ENCODE assay signal across 20 cellular contexts in genomic region chr1:11376981-11377583, GRCh38.
DNase-seq lines count a peak whose midpoint lies in the region; TF ChIP-seq lines count a peak whose summit lies in the region.
"Had no signal": no experiment of that assay in that cellular context is flagged by ENCODE, and none has a peak within 500 bp of the region (broad histone marks: within the 10 kb centered on the region; RNA-seq: fewer than 3 reads in every experiment).

No MANE protein-coding gene starts in this region.

- no peak overlapping the region for H4K91ac ChIP-seq in neuronal stem cell (ENCODE audit: low read depth, low read length, poor library complexity)

- H3K18ac ChIP-seq in neuronal stem cell (ENCODE audit: low read length), result peak overlapping the region; percentile 20

- no peak overlapping the region for H3K4ac ChIP-seq in neuronal stem cell (ENCODE audit: low read length)

- TF ChIP-seq CTCF in WERI-Rb-1 (IDR thresholded peaks at IDR 0.05; ENCODE audit: low read depth, low read length) (no peak), left ventricle myocardium inferior (IDR thresholded peaks at IDR 0.05; ENCODE audit: borderline replicate concordance) (no peak)

- H4K8ac ChIP-seq in neuronal stem cell (ENCODE audit: low read depth, low read length), result no peak overlapping the region

- no peaks in the 10 kb centered on the region for H3K27me3 ChIP-seq in WERI-Rb-1 (ENCODE audit: insufficient read depth, low read depth, severe bottlenecking)
- peaks cover 0 to 14% (median 5%) of the 10 kb centered on the region in 3 experiments for H3K27me3 ChIP-seq in neuronal stem cell (ENCODE audit: control insufficient read depth in 3 of 3, insufficient read depth in 3 of 3, low read depth in 1 of 3, low read length in 3 of 3)
- peaks cover 67% of the 10 kb centered on the region for H3K27me3 ChIP-seq in left ventricle myocardium inferior (ENCODE audit: low read depth)

- DNase-seq in activated naive CD4-positive, alpha-beta T cell treated with anti-CD3 and anti-CD28 coated beads, Interleukin-2, amount 10 ng/mL, durations not matched to agents 7 days and 5 days, result no peak
- no peak for DNase-seq in activated naive CD4-positive, alpha-beta T cell treated with anti-CD3 and anti-CD28 coated beads, Interleukin-2, amount 50 U/mL, for 16 hours
- DNase-seq in NCI-H2171 treated with DMSO at 0.1 percent for 48 hours (lab: John Stamatoyannopoulos, UW) (peak; percentile 87), WERI-Rb-1 (peak; percentile 51), neuronal stem cell (ENCODE audit: low spot score) (no peak), NCI-H1105 (lab: John Stamatoyannopoulos, UW) (no peak), AG20443 (ENCODE audit: low spot score) (no peak), left ventricle myocardium inferior (no peak)
- DNase-seq: DMS153; H7; Kasumi-1; NCI-H1105 treated with DMSO at 0.1 percent for 48 hours; NCI-H187 treated with DMSO at 0.1 percent for 48 hours; NCI-H510A treated with DMSO at 0.1 percent for 48 hours; NK-92 treated with Interleukin-12 subunit alpha and Interleukin-12 subunit beta, amount 100 ng/mL, for 24 hours; OCI-M1; SHP77 treated with DMSO at 0.1 percent for 48 hours had no signal

- H2AK5ac ChIP-seq in neuronal stem cell (ENCODE audit: low read depth, low read length), result no peak overlapping the region

- H2BK12ac ChIP-seq in neuronal stem cell (ENCODE audit: low read length), result no peak overlapping the region

- H3K4me3 ChIP-seq in WERI-Rb-1 (ENCODE audit: low read depth, low read length) (no peak overlapping the region), neuronal stem cell (ENCODE audit: low read length in 2 of 2) (no peak overlapping the region), left ventricle myocardium inferior (no peak overlapping the region)

- no peak overlapping the region for H2BK5ac ChIP-seq in neuronal stem cell (ENCODE audit: low read length)

- peaks cover 7% of the 10 kb centered on the region for H3K36me3 Mint-ChIP-seq in activated naive CD4-positive, alpha-beta T cell treated with anti-CD3 and anti-CD28 coated beads, Interleukin-2, amount 10 ng/mL, durations not matched to agents 7 days and 5 days
- H3K36me3 Mint-ChIP-seq: IgD-negative memory B cell had no signal

- no peak overlapping the region for H3K14ac ChIP-seq in neuronal stem cell (ENCODE audit: low read length)

- H3K9me3 ChIP-seq in WERI-Rb-1 (ENCODE audit: severe bottlenecking), result peaks cover 10% of the 10 kb centered on the region
- H3K9me3 ChIP-seq in neuronal stem cell (replicated peaks in 1 of 2; ENCODE audit: control insufficient read depth in 2 of 2, insufficient read depth in 1 of 2, low read depth in 1 of 2, low read length in 2 of 2), result peaks cover 0 to 8% of the 10 kb centered on the region in 2 donors
- no peaks in the 10 kb centered on the region for H3K9me3 ChIP-seq in left ventricle myocardium inferior (replicated peaks)

- peaks cover 22% of the 10 kb centered on the region for H3K4me1 Mint-ChIP-seq in activated naive CD4-positive, alpha-beta T cell treated with anti-CD3 and anti-CD28 coated beads, Interleukin-2, amount 10 ng/mL, durations not matched to agents 7 days and 5 days

- H3K23ac ChIP-seq in neuronal stem cell (ENCODE audit: low read depth, low read length, poor library complexity), result no peak overlapping the region

- H3K9ac ChIP-seq in neuronal stem cell (ENCODE audit: low read depth, low read length, poor library complexity), result no peak overlapping the region

- H3K27ac ChIP-seq in WERI-Rb-1, result peak overlapping the region; percentile 83
- H3K27ac ChIP-seq in neuronal stem cell (replicated peaks; ENCODE audit: low read length), result no peak overlapping the region
- no peak overlapping the region for H3K27ac ChIP-seq in left ventricle myocardium inferior (replicated peaks)
- H3K27ac ChIP-seq: 22Rv1, HL-60 had no signal

- peak overlapping the region; percentile 29 for H3K27ac Mint-ChIP-seq in activated naive CD4-positive, alpha-beta T cell treated with anti-CD3 and anti-CD28 coated beads, Interleukin-2, amount 10 ng/mL, durations not matched to agents 7 days and 5 days

- WGBS in neuronal stem cell (ENCODE audit: extremely low coverage in 2 of 2, insufficient read length in 2 of 2, insufficient replicate concordance in 1 of 2), 2 donors, result no CpG with 5 or more reads among the region's 9 CpGs

- peaks cover 46% of the 10 kb centered on the region for H3K27me3 Mint-ChIP-seq in activated naive CD4-positive, alpha-beta T cell treated with anti-CD3 and anti-CD28 coated beads, Interleukin-2, amount 10 ng/mL, durations not matched to agents 7 days and 5 days

- peaks cover 4% of the 10 kb centered on the region for H3K79me1 ChIP-seq in neuronal stem cell (ENCODE audit: low read depth, low read length)

- H3K36me3 ChIP-seq in WERI-Rb-1 (no peaks in the 10 kb centered on the region), neuronal stem cell (replicated peaks in 1 of 2; ENCODE audit: control insufficient read depth in 2 of 2, insufficient read depth in 2 of 2, low read length in 2 of 2) (peaks cover 0 to 2% of the 10 kb centered on the region in 2 donors), left ventricle myocardium inferior (no peaks in the 10 kb centered on the region)

- intact Hi-C loops in left ventricle myocardium inferior (cut with micrococcal nuclease), result no loop called here

- no peak overlapping the region for H3K4me3 Mint-ChIP-seq in activated naive CD4-positive, alpha-beta T cell treated with anti-CD3 and anti-CD28 coated beads, Interleukin-2, amount 10 ng/mL, durations not matched to agents 7 days and 5 days

- H2AFZ ChIP-seq in neuronal stem cell (ENCODE audit: low read length), result no peak overlapping the region

- CTCF ChIA-PET in activated naive CD4-positive, alpha-beta T cell treated with anti-CD3 and anti-CD28 coated beads, Interleukin-2, amount 10 ng/mL, durations not matched to agents 7 days and 5 days (lab: Charles Lee), result no interaction called here

- H2BK15ac ChIP-seq in neuronal stem cell (ENCODE audit: low read length), result no peak overlapping the region

- no peak overlapping the region for H2BK120ac ChIP-seq in neuronal stem cell (ENCODE audit: low read depth, low read length)

- H3K4me1 ChIP-seq in neuronal stem cell (ENCODE audit: control insufficient read depth in 2 of 2, insufficient read depth in 1 of 2, low read depth in 1 of 2, low read length in 2 of 2) (peaks cover 0 to 9% of the 10 kb centered on the region in 2 donors), left ventricle myocardium inferior (peaks cover 5% of the 10 kb centered on the region)

- H3K4me2 ChIP-seq in neuronal stem cell (ENCODE audit: insufficient read depth, low read length, poor library complexity, severe bottlenecking), result no peak overlapping the region

- H3K9me3 Mint-ChIP-seq in activated naive CD4-positive, alpha-beta T cell treated with anti-CD3 and anti-CD28 coated beads, Interleukin-2, amount 10 ng/mL, durations not matched to agents 7 days and 5 days, result peaks cover 12% of the 10 kb centered on the region

Comparison
In these comparisons a context has a peak if more than half of its experiments do, and no peak if none do; other contexts are left out.
1. DNase-seq: peak in NCI-H2171 treated with DMSO at 0.1 percent for 48 hours (single experiment) and WERI-Rb-1 (single experiment); none in activated naive CD4-positive, alpha-beta T cell treated with anti-CD3 and anti-CD28 coated beads, Interleukin-2, amount 10 ng/mL, durations not matched to agents 7 days and 5 days (single experiment), activated naive CD4-positive, alpha-beta T cell treated with anti-CD3 and anti-CD28 coated beads, Interleukin-2, amount 50 U/mL, for 16 hours (single experiment), neuronal stem cell (single experiment), NCI-H1105 (single experiment), AG20443 (single experiment) and left ventricle myocardium inferior (single experiment).